In the genomic region with DNA sequence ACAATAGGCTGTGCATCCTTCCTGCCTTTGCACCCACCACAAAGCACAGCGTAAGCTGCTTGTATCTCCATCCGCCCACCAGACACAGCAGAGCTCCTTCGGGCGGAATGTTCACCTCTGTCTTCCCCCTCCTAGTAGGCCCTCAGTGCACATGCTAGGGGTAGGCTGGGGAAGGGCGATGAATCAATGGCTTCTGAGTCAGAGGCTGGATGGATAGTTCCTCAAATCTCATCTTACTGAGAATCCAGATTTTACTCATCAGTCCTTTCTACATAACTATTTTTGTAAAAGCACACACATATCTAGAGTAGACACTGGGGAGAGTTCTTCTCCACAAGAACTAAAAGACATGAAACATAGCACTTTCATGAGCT, we compare ENCODE assay signal across 9 cellular contexts.
A peak's percentile ranks its signal among the peaks of the same experiment; 100 is the strongest.
DNase-seq lines count a peak whose midpoint lies in the region; ATAC-seq and TF ChIP-seq lines count a peak whose summit lies in the region.
"Had no signal": no experiment of that assay in that cellular context is flagged by ENCODE, and none has a peak within 500 bp of the region (broad histone marks: within the 10 kb centered on the region; RNA-seq: fewer than 3 reads in every experiment).

No MANE protein-coding gene starts in this region.

- H3K4me3 ChIP-seq in ascending aorta = no peak overlapping the region

- no peaks in the 10 kb centered on the region for H3K36me3 Mint-ChIP-seq in natural killer cell treated with Interleukin-12 subunit alpha and Interleukin-12 subunit beta and Interleukin-15 and Interleukin-18, amount 100 ng/mL, for 72 hours
- H3K36me3 Mint-ChIP-seq in natural killer cell = no peaks in the 10 kb centered on the region

- H3K9me3 ChIP-seq in ascending aorta = no peaks in the 10 kb centered on the region

- no peak for DNase-seq in natural killer cell treated with Interleukin-12 subunit alpha and Interleukin-12 subunit beta and Interleukin-15 and Interleukin-18, amount 100 ng/mL, for 72 hours (ENCODE audit: low spot score)
- no peak for DNase-seq in natural killer cell
- no peak for DNase-seq in ascending aorta (ENCODE audit: low spot score in 2 of 2)
- peak; percentile 37 to 49 for DNase-seq in stimulated activated CD4-positive, alpha-beta T cell treated with anti-CD3 and anti-CD28 coated beads, Interleukin-2, amount 100 ng/mL, for 48 hours
- no peak for DNase-seq in retina
- no peak for DNase-seq in DMS 273 (lab: John Stamatoyannopoulos, UW; ENCODE audit: unreplicated experiment)
- no peak for DNase-seq in NCI-H2029 (lab: John Stamatoyannopoulos, UW)
- DNase-seq: naive B cell had no signal

- no peak for TF ChIP-seq CTCF in natural killer cell (IDR thresholded peaks at IDR 0.05)
- no peak for TF ChIP-seq CTCF in ascending aorta (IDR thresholded peaks at IDR 0.05)

- H3K27me3 ChIP-seq in ascending aorta = no peaks in the 10 kb centered on the region

- H3K9me3 Mint-ChIP-seq in natural killer cell treated with Interleukin-12 subunit alpha and Interleukin-12 subunit beta and Interleukin-15 and Interleukin-18, amount 100 ng/mL, for 72 hours = no peaks in the 10 kb centered on the region
- no peaks in the 10 kb centered on the region for H3K9me3 Mint-ChIP-seq in natural killer cell
- H3K9me3 Mint-ChIP-seq: naive B cell had no signal

- H3K27me3 Mint-ChIP-seq in natural killer cell treated with Interleukin-12 subunit alpha and Interleukin-12 subunit beta and Interleukin-15 and Interleukin-18, amount 100 ng/mL, for 72 hours = peaks cover 11 to 31% of the 10 kb centered on the region in 2 donors
- peaks cover 16 to 26% of the 10 kb centered on the region in 2 donors for H3K27me3 Mint-ChIP-seq in natural killer cell (ENCODE audit: low read depth in 2 of 2)
- H3K27me3 Mint-ChIP-seq: naive B cell had no signal

- peak overlapping the region; percentile 66 for H3K4me3 Mint-ChIP-seq in natural killer cell treated with Interleukin-12 subunit alpha and Interleukin-12 subunit beta and Interleukin-15 and Interleukin-18, amount 100 ng/mL, for 72 hours
- H3K4me3 Mint-ChIP-seq in natural killer cell = no peak overlapping the region

- H3K27ac ChIP-seq in ascending aorta = peak overlapping the region; percentile 27 to 48

- peaks cover 25 to 41% of the 10 kb centered on the region in 2 donors for H3K4me1 Mint-ChIP-seq in natural killer cell treated with Interleukin-12 subunit alpha and Interleukin-12 subunit beta and Interleukin-15 and Interleukin-18, amount 100 ng/mL, for 72 hours (ENCODE audit: low read depth in 2 of 2)
- no peaks in the 10 kb centered on the region for H3K4me1 Mint-ChIP-seq in natural killer cell

- intact Hi-C loops in natural killer cell (cut with micrococcal nuclease) = loop anchor here (10.0 kb wide), 1 partner anchor 303 kb away; no protein-coding TSS in a partner anchor
- intact Hi-C loops in ascending aorta (cut with DNase I) = no loop called here

- no peaks in the 10 kb centered on the region for H3K36me3 ChIP-seq in ascending aorta

- peaks cover 0 to 44% of the 10 kb centered on the region in 2 donors for H3K4me1 ChIP-seq in ascending aorta

- peak; percentile 84 to 93 for ATAC-seq in natural killer cell treated with Interleukin-12 subunit alpha and Interleukin-12 subunit beta and Interleukin-15 and Interleukin-18, amount 100 ng/mL, for 72 hours
- no peak for ATAC-seq in natural killer cell
- ATAC-seq in HG03135 (IDR thresholded peaks at IDR 0.05; ENCODE audit: unreplicated experiment) = peak; percentile 90

- H3K27ac Mint-ChIP-seq in natural killer cell treated with Interleukin-12 subunit alpha and Interleukin-12 subunit beta and Interleukin-15 and Interleukin-18, amount 100 ng/mL, for 72 hours = peak overlapping the region in 1 of 2 donors; percentile 39
- no peak overlapping the region for H3K27ac Mint-ChIP-seq in natural killer cell

Comparison
In these comparisons a context has a peak if more than half of its experiments do, and no peak if none do; other contexts are left out.
1. ATAC-seq: peak in natural killer cell treated with Interleukin-12 subunit alpha and Interleukin-12 subunit beta and Interleukin-15 and Interleukin-18, amount 100 ng/mL, for 72 hours (2 of 2) and HG03135 (single experiment); none in natural killer cell (0 of 3).
2. DNase-seq: peak in stimulated activated CD4-positive, alpha-beta T cell treated with anti-CD3 and anti-CD28 coated beads, Interleukin-2, amount 100 ng/mL, for 48 hours (2 of 2); none in natural killer cell treated with Interleukin-12 subunit alpha and Interleukin-12 subunit beta and Interleukin-15 and Interleukin-18, amount 100 ng/mL, for 72 hours (single experiment), natural killer cell (single experiment), ascending aorta (0 of 2), retina (single experiment), DMS 273 (single experiment) and NCI-H2029 (single experiment).